Comparison of ENCODE assay signal across 8 cellular contexts in the genomic region with DNA sequence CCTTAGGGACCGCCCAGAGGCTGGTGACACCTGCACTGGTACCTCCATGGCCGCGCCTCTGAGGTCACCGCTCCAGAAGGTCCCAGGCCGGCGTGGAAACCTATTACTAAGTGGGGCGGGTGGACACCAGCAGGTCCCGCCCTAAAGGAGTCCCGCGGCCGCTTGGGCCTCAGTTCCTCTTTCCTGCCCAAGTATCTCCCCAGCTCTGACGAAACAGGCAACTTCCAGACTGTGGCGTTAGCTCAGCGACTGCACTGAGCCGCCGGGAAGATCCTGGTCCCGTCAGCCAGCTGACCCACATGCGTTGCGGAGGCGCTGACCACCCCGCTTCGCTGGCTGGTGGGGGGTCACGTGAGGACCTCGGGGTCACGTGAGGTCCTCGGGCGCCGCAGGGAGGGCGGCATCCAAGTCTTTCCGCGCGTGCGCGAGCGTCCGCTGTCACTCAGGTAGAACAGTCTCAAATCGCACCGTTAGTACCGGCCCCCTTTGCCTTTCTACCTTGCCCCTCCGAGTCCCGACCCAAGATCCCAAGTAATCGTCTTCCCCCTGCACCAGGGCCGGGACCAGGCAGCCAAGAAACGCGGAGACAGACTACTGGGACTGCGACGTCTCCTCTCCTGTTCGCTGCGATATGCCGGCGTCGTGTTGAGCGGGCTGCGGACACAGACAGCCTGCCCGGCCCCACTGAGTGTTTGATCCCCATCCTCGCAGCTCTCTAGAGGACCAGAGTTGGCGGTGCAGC. TPM values are rescaled to one million over a fixed set of nuclear protein-coding genes. Genes with fewer than 3 reads are reported as not detected.
DNase-seq lines count a peak whose midpoint lies in the region; ATAC-seq, FAIRE-seq and TF ChIP-seq lines count a peak whose summit lies in the region.

No MANE protein-coding gene starts in this region.

- FAIRE-seq in kidney (lab: Jason Lieb, UNC): no peak

- H3K4me1 ChIP-seq in kidney (ENCODE audit: control insufficient read depth in 1 of 2, insufficient read depth in 1 of 2, low read depth in 1 of 2, low read length in 2 of 2): peaks cover 0 to 4% of the 10 kb centered on the region in 2 donors

- peak; percentile 61 for DNase-seq in NCI-H2029 (lab: John Stamatoyannopoulos, UW)
- peak; percentile 75 to 92 for DNase-seq in cardiac fibroblast (ENCODE audit: low read depth in 2 of 2)
- DNase-seq in kidney: peak; percentile 95
- DNase-seq in stimulated activated CD4-positive, alpha-beta T cell treated with anti-CD3 and anti-CD28 coated beads, Interleukin-1b, Interleukin-23, amount 100 ng/mL, for 4 hours (ENCODE audit: low read depth in 2 of 2): peak; percentile 63 to 82
- DNase-seq in cerebellar nuclear complex (lab: John Stamatoyannopoulos, UW): no peak

- peak; percentile 88 for ATAC-seq in GM18502 (IDR thresholded peaks at IDR 0.05; ENCODE audit: poor library complexity, unreplicated experiment)
- ATAC-seq in HG02943 (IDR thresholded peaks at IDR 0.05; ENCODE audit: low read depth, unreplicated experiment): peak; percentile 89

- TF ChIP-seq CTCF in WI38 (IDR thresholded peaks at IDR 0.05; ENCODE audit: low read depth, low read length) (no peak), cardiac fibroblast (IDR thresholded peaks at IDR 0.05; ENCODE audit: low read depth, low read length) (no peak), kidney (IDR thresholded peaks at IDR 0.05; ENCODE audit: borderline replicate concordance, extremely low read depth, insufficient read depth) (no peak)

- intact Hi-C loops in kidney (cut with DNase I): no loop called here

- peak overlapping the region; percentile 88 to 89 for H3K27ac ChIP-seq in kidney (ENCODE audit: low read depth in 2 of 2, low read length in 2 of 2)

- H3K4me3 ChIP-seq in WI38 (ENCODE audit: low read depth, low read length) (peak overlapping the region; percentile 54), cardiac fibroblast (replicated peaks in 1 of 2; ENCODE audit: low read depth in 2 of 2, low read length in 2 of 2) (peak overlapping the region; percentile 66 to 67), kidney (ENCODE audit: low read length in 2 of 2) (peak overlapping the region; percentile 84 to 95)

- no peaks in the 10 kb centered on the region for H3K36me3 ChIP-seq in kidney (ENCODE audit: control insufficient read depth in 1 of 2, insufficient read depth in 2 of 2, low read length in 2 of 2)

- H3K9me3 ChIP-seq in kidney (ENCODE audit: control insufficient read depth in 1 of 2, low read length in 2 of 2): peaks cover 0 to 2% of the 10 kb centered on the region in 2 donors

- peak overlapping the region; percentile 58 to 82 for H3K9ac ChIP-seq in kidney (ENCODE audit: low read length in 2 of 2)

RNA-seq across cellular contexts. Expression of a gene that starts 53.7 kb away (rescaled TPM):
- 47.1 TPM for total RNA-seq in kidney
- polyA plus RNA-seq in kidney (ENCODE audit: insufficient read depth, low read depth, low replicate concordance): 7.1 TPM

RNA-seq across cellular contexts. Expression of a gene that starts 58.5 kb away (rescaled TPM):
- 60.1 TPM for total RNA-seq in kidney
- 79.7 TPM for polyA plus RNA-seq in kidney (ENCODE audit: insufficient read depth, low read depth, low replicate concordance)

Comparison
In these comparisons a context has a peak if more than half of its experiments do, and no peak if none do; other contexts are left out.
1. DNase-seq: peak in NCI-H2029 (single experiment), cardiac fibroblast (2 of 2), kidney (single experiment) and stimulated activated CD4-positive, alpha-beta T cell treated with anti-CD3 and anti-CD28 coated beads, Interleukin-1b, Interleukin-23, amount 100 ng/mL, for 4 hours (2 of 2); none in cerebellar nuclear complex (0 of 2).
2. Peak in every context shown above with its lines, with median percentiles within 50 percentile points of each other: H3K4me3 ChIP-seq.